Comparison of ENCODE assay signal across 1 cellular context in the genomic region with DNA sequence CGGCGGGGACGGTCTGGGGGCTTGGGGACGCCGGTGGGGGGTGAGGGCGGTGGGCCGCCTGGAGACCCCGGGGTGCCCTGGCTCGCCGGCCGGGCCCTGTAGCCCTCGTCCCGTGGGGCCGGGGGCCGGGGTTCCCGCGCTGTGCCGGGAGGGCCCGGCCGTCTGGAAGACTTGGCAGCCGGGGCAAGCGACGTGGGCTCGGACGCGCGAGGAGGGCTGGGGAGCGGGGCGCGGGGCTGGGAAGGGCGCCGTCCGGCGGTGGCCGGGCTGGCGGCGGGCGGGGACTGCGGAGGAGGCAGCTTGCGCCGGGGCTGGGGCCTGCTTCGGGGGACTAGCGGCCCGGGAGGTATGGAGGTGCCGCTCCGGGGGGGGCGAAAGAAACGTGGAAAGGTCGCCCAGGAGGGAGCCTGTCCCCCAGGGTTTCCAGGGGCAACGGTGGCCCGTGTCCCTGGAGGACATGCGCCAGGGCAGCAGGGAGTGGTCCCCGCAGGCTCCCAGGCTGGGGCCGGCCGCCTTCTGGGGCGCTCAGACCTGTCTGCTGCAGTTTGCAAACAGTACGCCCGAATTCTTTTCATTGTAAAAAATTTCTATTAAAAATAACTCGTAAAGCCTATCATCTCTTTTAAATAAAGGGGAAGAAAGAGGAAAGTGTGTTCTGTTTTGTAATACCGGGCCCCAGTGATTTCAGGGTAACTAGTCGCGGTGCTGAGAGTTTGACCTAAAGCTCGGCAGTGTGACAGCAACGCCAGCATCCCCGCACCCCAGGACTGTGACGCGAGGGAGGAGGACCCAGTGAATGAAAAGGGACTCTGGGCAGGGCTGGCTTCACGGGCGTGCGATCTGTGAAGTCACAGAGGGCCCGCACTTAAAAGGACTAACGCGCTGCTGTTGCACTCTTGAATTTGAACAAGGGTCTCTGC.
TF ChIP-seq lines count a peak whose summit lies in the region.

No MANE protein-coding gene starts in this region.

TF ChIP-seq in HepG2, 621 proteins besides CTCF, POLR2A, EP300 and RAD21 (continued from another document and continues in another):
- TF ChIP-seq GMEB2 (CRISPR knock-in tag; IDR thresholded peaks at IDR 0.05; ENCODE audit: low read depth) = no peak
- TF ChIP-seq TEAD3 (CRISPR knock-in tag; optimal IDR thresholded peaks at IDR 0.05; ENCODE audit: borderline replicate concordance) = no peak
- TF ChIP-seq, protein P1, sequence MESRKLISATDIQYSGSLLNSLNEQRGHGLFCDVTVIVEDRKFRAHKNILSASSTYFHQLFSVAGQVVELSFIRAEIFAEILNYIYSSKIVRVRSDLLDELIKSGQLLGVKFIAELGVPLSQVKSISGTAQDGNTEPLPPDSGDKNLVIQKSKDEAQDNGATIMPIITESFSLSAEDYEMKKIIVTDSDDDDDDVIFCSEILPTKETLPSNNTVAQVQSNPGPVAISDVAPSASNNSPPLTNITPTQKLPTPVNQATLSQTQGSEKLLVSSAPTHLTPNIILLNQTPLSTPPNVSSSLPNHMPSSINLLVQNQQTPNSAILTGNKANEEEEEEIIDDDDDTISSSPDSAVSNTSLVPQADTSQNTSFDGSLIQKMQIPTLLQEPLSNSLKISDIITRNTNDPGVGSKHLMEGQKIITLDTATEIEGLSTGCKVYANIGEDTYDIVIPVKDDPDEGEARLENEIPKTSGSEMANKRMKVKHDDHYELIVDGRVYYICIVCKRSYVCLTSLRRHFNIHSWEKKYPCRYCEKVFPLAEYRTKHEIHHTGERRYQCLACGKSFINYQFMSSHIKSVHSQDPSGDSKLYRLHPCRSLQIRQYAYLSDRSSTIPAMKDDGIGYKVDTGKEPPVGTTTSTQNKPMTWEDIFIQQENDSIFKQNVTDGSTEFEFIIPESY (CRISPR knock-in tag; IDR thresholded peaks at IDR 0.05) = no peak
- TF ChIP-seq, protein P2, sequence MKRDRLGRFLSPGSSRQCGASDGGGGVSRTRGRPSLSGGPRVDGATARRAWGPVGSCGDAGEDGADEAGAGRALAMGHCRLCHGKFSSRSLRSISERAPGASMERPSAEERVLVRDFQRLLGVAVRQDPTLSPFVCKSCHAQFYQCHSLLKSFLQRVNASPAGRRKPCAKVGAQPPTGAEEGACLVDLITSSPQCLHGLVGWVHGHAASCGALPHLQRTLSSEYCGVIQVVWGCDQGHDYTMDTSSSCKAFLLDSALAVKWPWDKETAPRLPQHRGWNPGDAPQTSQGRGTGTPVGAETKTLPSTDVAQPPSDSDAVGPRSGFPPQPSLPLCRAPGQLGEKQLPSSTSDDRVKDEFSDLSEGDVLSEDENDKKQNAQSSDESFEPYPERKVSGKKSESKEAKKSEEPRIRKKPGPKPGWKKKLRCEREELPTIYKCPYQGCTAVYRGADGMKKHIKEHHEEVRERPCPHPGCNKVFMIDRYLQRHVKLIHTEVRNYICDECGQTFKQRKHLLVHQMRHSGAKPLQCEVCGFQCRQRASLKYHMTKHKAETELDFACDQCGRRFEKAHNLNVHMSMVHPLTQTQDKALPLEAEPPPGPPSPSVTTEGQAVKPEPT (CRISPR knock-in tag; IDR thresholded peaks at IDR 0.05; ENCODE audit: low read depth) = no peak
- TF ChIP-seq, protein P3, sequence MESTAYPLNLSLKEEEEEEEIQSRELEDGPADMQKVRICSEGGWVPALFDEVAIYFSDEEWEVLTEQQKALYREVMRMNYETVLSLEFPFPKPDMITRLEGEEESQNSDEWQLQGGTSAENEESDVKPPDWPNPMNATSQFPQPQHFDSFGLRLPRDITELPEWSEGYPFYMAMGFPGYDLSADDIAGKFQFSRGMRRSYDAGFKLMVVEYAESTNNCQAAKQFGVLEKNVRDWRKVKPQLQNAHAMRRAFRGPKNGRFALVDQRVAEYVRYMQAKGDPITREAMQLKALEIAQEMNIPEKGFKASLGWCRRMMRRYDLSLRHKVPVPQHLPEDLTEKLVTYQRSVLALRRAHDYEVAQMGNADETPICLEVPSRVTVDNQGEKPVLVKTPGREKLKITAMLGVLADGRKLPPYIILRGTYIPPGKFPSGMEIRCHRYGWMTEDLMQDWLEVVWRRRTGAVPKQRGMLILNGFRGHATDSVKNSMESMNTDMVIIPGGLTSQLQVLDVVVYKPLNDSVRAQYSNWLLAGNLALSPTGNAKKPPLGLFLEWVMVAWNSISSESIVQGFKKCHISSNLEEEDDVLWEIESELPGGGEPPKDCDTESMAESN (CRISPR knock-in tag; conservative IDR thresholded peaks at IDR 0.05) = 0 out of 2 replicates have a peak, but pooled peaks have one; percentile 1
- no peak for TF ChIP-seq MEF2D (CRISPR knock-in tag; IDR thresholded peaks at IDR 0.05)
- no peak for TF ChIP-seq EHMT2 (IDR thresholded peaks at IDR 0.05; ENCODE audit: borderline replicate concordance, low read depth, low read length)
- no peak for TF ChIP-seq BRCA1 (CRISPR knock-in tag; IDR thresholded peaks at IDR 0.05)
- 0 out of 2 replicates have a peak, but pooled peaks have one; percentile 38 for TF ChIP-seq SMAD1 (CRISPR knock-in tag; IDR thresholded peaks at IDR 0.05; ENCODE audit: borderline replicate concordance, low read depth)
- no peak for TF ChIP-seq ZHX2 (IDR thresholded peaks at IDR 0.05; ENCODE audit: low read depth)
- no peak for TF ChIP-seq ZHX2 (CRISPR knock-in tag; IDR thresholded peaks at IDR 0.05; ENCODE audit: borderline replicate concordance)
- TF ChIP-seq ZFY (CRISPR knock-in tag; IDR thresholded peaks at IDR 0.05) = peak; percentile 42
- no peak for TF ChIP-seq KDM2A (CRISPR knock-in tag; IDR thresholded peaks at IDR 0.05; ENCODE audit: borderline replicate concordance, low read depth)
- no peak for TF ChIP-seq NCOA2 (CRISPR knock-in tag; IDR thresholded peaks at IDR 0.05)
- no peak for TF ChIP-seq ATF7-NPFF (CRISPR knock-in tag; IDR thresholded peaks at IDR 0.05; ENCODE audit: low read depth)
- TF ChIP-seq ZNF569 (CRISPR knock-in tag; IDR thresholded peaks at IDR 0.05; ENCODE audit: borderline replicate concordance) = no peak
- no peak for TF ChIP-seq ZNF850 (CRISPR knock-in tag; conservative IDR thresholded peaks at IDR 0.05)
- no peak for TF ChIP-seq RFXAP (CRISPR knock-in tag; IDR thresholded peaks at IDR 0.05; ENCODE audit: borderline replicate concordance)
- TF ChIP-seq ZNF430 (CRISPR knock-in tag; IDR thresholded peaks at IDR 0.05) = no peak
- no peak for TF ChIP-seq FOXK1 (CRISPR knock-in tag; IDR thresholded peaks at IDR 0.05; ENCODE audit: borderline replicate concordance, low read depth)
- no peak for TF ChIP-seq POLR2G (IDR thresholded peaks at IDR 0.05; ENCODE audit: low read depth, low read length)
- no peak for TF ChIP-seq NBN (conservative IDR thresholded peaks at IDR 0.05)
- no peak for TF ChIP-seq RCOR2 (CRISPR knock-in tag; IDR thresholded peaks at IDR 0.05)
- TF ChIP-seq, protein P4, sequence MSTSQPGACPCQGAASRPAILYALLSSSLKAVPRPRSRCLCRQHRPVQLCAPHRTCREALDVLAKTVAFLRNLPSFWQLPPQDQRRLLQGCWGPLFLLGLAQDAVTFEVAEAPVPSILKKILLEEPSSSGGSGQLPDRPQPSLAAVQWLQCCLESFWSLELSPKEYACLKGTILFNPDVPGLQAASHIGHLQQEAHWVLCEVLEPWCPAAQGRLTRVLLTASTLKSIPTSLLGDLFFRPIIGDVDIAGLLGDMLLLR (CRISPR knock-in tag; IDR thresholded peaks at IDR 0.05) = 0 out of 2 replicates have a peak, but pooled peaks have one; percentile 31
- TF ChIP-seq ZNF766 (CRISPR knock-in tag; IDR thresholded peaks at IDR 0.05; ENCODE audit: borderline replicate concordance) = no peak
- TF ChIP-seq ZNF282 (IDR thresholded peaks at IDR 0.05; ENCODE audit: partially characterized antibody) = no peak
- no peak for TF ChIP-seq ZNF7 (CRISPR knock-in tag; IDR thresholded peaks at IDR 0.05)
- TF ChIP-seq NCOR1 (IDR thresholded peaks at IDR 0.05; ENCODE audit: borderline replicate concordance, low read length) = no peak
- no peak for TF ChIP-seq TRIM24 (CRISPR knock-in tag; IDR thresholded peaks at IDR 0.05)
- no peak for TF ChIP-seq ZNF12 (CRISPR knock-in tag; IDR thresholded peaks at IDR 0.05)
- TF ChIP-seq FOXA3 (CRISPR knock-in tag; IDR thresholded peaks at IDR 0.05) = no peak
- no peak for TF ChIP-seq ZNF772 (CRISPR knock-in tag; IDR thresholded peaks at IDR 0.05)
- TF ChIP-seq, protein P5, sequence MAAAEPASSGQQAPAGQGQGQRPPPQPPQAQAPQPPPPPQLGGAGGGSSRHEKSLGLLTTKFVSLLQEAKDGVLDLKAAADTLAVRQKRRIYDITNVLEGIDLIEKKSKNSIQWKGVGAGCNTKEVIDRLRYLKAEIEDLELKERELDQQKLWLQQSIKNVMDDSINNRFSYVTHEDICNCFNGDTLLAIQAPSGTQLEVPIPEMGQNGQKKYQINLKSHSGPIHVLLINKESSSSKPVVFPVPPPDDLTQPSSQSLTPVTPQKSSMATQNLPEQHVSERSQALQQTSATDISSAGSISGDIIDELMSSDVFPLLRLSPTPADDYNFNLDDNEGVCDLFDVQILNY (CRISPR knock-in tag; conservative IDR thresholded peaks at IDR 0.05) = no peak
- no peak for TF ChIP-seq ZNF136 (CRISPR knock-in tag; IDR thresholded peaks at IDR 0.05; ENCODE audit: low read depth)
- no peak for TF ChIP-seq ZFP82 (CRISPR knock-in tag; IDR thresholded peaks at IDR 0.05; ENCODE audit: borderline replicate concordance)
- TF ChIP-seq TEAD2 (CRISPR knock-in tag; IDR thresholded peaks at IDR 0.05) = no peak
- TF ChIP-seq TAF1 (CRISPR knock-in tag; IDR thresholded peaks at IDR 0.05) = peak; percentile 37; the same call in 1 of the 2 replicates
- peak; percentile 60; the same call in 1 of the 2 replicates for TF ChIP-seq UBTF (CRISPR knock-in tag; IDR thresholded peaks at IDR 0.05)
